21 cellular contexts compared by ENCODE assay signal in genomic region chr12:70536650-70537049, GRCh38.
DNase-seq lines count a peak whose midpoint lies in the region; ATAC-seq, FAIRE-seq and TF ChIP-seq lines count a peak whose summit lies in the region.
"Had no signal": no experiment of that assay in that cellular context is flagged by ENCODE, and none has a peak within 500 bp of the region (broad histone marks: within the 10 kb centered on the region; RNA-seq: fewer than 3 reads in every experiment).

No MANE protein-coding gene starts in this region.

- H2BK120ac ChIP-seq in H9 (ENCODE audit: low read depth, low read length, poor library complexity, severe bottlenecking) = no peak overlapping the region

- no peak for ATAC-seq in lung (ENCODE audit: insufficient read depth, low FRiP score)
- ATAC-seq: HCT116 had no signal

- DNase-seq in H9 = no peak
- DNase-seq in endodermal cell = peak; percentile 60
- no peak for DNase-seq in lung (ENCODE audit: low spot score)
- DNase-seq in suprapubic skin (ENCODE audit: low spot score in 2 of 2) = no peak
- no peak for DNase-seq in EL
- no peak for DNase-seq in GM19239 (ENCODE audit: insufficient read length, low spot score)
- no peak for DNase-seq in GM13976 (ENCODE audit: low spot score)
- DNase-seq: AML-193; CD4-positive, CD25-positive, alpha-beta regulatory T cell; KG1; NCI-H1048; NCI-H146; NCI-H2107; NCI-H345; NCI-H526 treated with DMSO at 0.1 percent for 48 hours; NK-92 treated with Interleukin-12 subunit alpha and Interleukin-12 subunit beta, amount 100 ng/mL, for 24 hours; OCI-M1; RPMI8226 had no signal

- H3K4me1 ChIP-seq in H9 (ENCODE audit: insufficient read depth, low read length) (no peaks in the 10 kb centered on the region), endodermal cell (ENCODE audit: control insufficient read depth, insufficient read depth, low read length) (no peaks in the 10 kb centered on the region), lung (ENCODE audit: control insufficient read depth in 2 of 2, insufficient read depth in 2 of 2, low read length in 2 of 2) (peaks cover 0 to 11% of the 10 kb centered on the region in 2 donors), suprapubic skin (no peaks in the 10 kb centered on the region)

- no peak overlapping the region for H2BK5ac ChIP-seq in H9 (ENCODE audit: insufficient read length, low read length)

- H4K8ac ChIP-seq in H9 (replicated peaks; ENCODE audit: insufficient read length, low read depth, low read length) = no peak overlapping the region

- no peak overlapping the region for H2BK12ac ChIP-seq in H9 (ENCODE audit: insufficient read length, low read depth, low read length)

- in situ Hi-C loops in GM13976 (cut with MboI; ENCODE audit: low sequenced_read_pairs, unreplicated experiment) = no loop called here

- no peak overlapping the region for H2BK20ac ChIP-seq in H9 (ENCODE audit: low read depth, low read length, poor library complexity, severe bottlenecking)

- no peaks in the 10 kb centered on the region for H3K36me3 ChIP-seq in endodermal cell (ENCODE audit: control insufficient read depth, insufficient read depth, low read length)
- no peaks in the 10 kb centered on the region for H3K36me3 ChIP-seq in lung (ENCODE audit: control insufficient read depth in 2 of 2, insufficient read depth in 2 of 2, low read length in 2 of 2)
- H3K36me3 ChIP-seq in suprapubic skin = peaks cover 6% of the 10 kb centered on the region

- TF ChIP-seq CTCF in H9 (conservative IDR thresholded peaks at IDR 0.05) = no peak
- no peak for TF ChIP-seq CTCF in endodermal cell (conservative IDR thresholded peaks at IDR 0.05)
- no peak for TF ChIP-seq CTCF in lung (IDR thresholded peaks at IDR 0.05; ENCODE audit: control extremely low read depth, extremely low read depth)
- no peak for TF ChIP-seq CTCF in suprapubic skin (IDR thresholded peaks at IDR 0.05)
- TF ChIP-seq CTCF in GM13976 (IDR thresholded peaks at IDR 0.05; ENCODE audit: borderline replicate concordance, control extremely low read depth, extremely low read depth, insufficient read depth, missing control alignments) = no peak

- no peak overlapping the region for H3K4ac ChIP-seq in H9 (ENCODE audit: low read depth, low read length)

- H3K9ac ChIP-seq in H9 (ENCODE audit: extremely low read depth, insufficient read length, low read length) (no peak overlapping the region), endodermal cell (ENCODE audit: extremely low read depth, low read length, poor library complexity, severe bottlenecking) (no peak overlapping the region)

- no peak overlapping the region for H4K5ac ChIP-seq in H9 (ENCODE audit: insufficient read length, low read depth, low read length)

- no peak overlapping the region for H3T11ph ChIP-seq in H9 (ENCODE audit: low read length)

- H3K14ac ChIP-seq in H9 (ENCODE audit: insufficient read depth, low read length) = peak overlapping the region; percentile 20; the same call in 1 of the 2 replicates

- peaks cover 6% of the 10 kb centered on the region in 2 experiments for H3K4me1 Mint-ChIP-seq in H9
- peaks cover 12% of the 10 kb centered on the region for H3K4me1 Mint-ChIP-seq in endodermal cell
- H3K4me1 Mint-ChIP-seq: CD4-positive, CD25-positive, alpha-beta regulatory T cell had no signal

- no peak overlapping the region for H2AK5ac ChIP-seq in H9 (ENCODE audit: insufficient read length, low read length)

- FAIRE-seq in GM19239 (lab: Jason Lieb, UNC) = no peak
- FAIRE-seq: G401.6, GM12892 had no signal

- H3K4me2 ChIP-seq in H9 (ENCODE audit: insufficient read depth, insufficient read length, low read length) = no peak overlapping the region

- H3K4me3 ChIP-seq in endodermal cell (ENCODE audit: low read length) = no peak overlapping the region
- no peak overlapping the region for H3K4me3 ChIP-seq in lung
- H3K4me3 ChIP-seq in suprapubic skin = no peak overlapping the region

- no CpG with 5 or more reads among the region's 10 CpGs for WGBS in H9 (ENCODE audit: extremely low coverage, insufficient read length, low lambda C conversion rate)
- WGBS in endodermal cell (ENCODE audit: insufficient coverage in 1 of 2, insufficient read length in 1 of 2), 2 experiments = 84 to 93% methylated on average over 7 to 10 of the region's 10 CpGs
- 86 to 89% methylated on average over 10 of the region's 10 CpGs for WGBS in lung, 2 donors
- WGBS in suprapubic skin = 89% methylated on average over 10 of the region's 10 CpGs

- H3K27ac Mint-ChIP-seq in H9 (peak overlapping the region in 1 of 3 experiments; percentile 20; a peak in 2 of 7 replicates), endodermal cell (no peak overlapping the region)
- H3K27ac Mint-ChIP-seq: CD4-positive, CD25-positive, alpha-beta regulatory T cell had no signal

- H4K91ac ChIP-seq in H9 (ENCODE audit: insufficient read length, low read depth, low read length) = no peak overlapping the region

- H3K9me3 ChIP-seq in H9 (ENCODE audit: control insufficient read depth, low read depth, low read length) (no peaks in the 10 kb centered on the region), endodermal cell (ENCODE audit: control insufficient read depth, low read length) (no peaks in the 10 kb centered on the region), lung (ENCODE audit: control insufficient read depth in 2 of 2, insufficient read depth in 1 of 2, low read length in 1 of 2) (peaks cover 0 to 2% of the 10 kb centered on the region in 2 donors), suprapubic skin (no peaks in the 10 kb centered on the region)

- H3K27me3 Mint-ChIP-seq in H9 (ENCODE audit: low read depth) = no peaks in the 10 kb centered on the region; the same call in 1 of the 2 replicates
- H3K27me3 Mint-ChIP-seq in endodermal cell (ENCODE audit: insufficient read depth) = no peaks in the 10 kb centered on the region
- H3K27me3 Mint-ChIP-seq: CD4-positive, CD25-positive, alpha-beta regulatory T cell had no signal

- H3K18ac ChIP-seq in H9 (ENCODE audit: insufficient read length, low read depth, low read length) = no peak overlapping the region

- H3K36me3 Mint-ChIP-seq in H9 (ENCODE audit: insufficient read depth in 1 of 3, low read depth in 3 of 3) (no peaks in the 10 kb centered on the region), endodermal cell (ENCODE audit: low read depth) (no peaks in the 10 kb centered on the region)
- H3K36me3 Mint-ChIP-seq: CD4-positive, CD25-positive, alpha-beta regulatory T cell had no signal

- no peaks in the 10 kb centered on the region for H4K20me1 ChIP-seq in H9 (ENCODE audit: control insufficient read depth, insufficient read depth, insufficient read length)

- H3K27ac ChIP-seq in H9 (ENCODE audit: insufficient read length, low read depth, low read length) (no peak overlapping the region), endodermal cell (ENCODE audit: low read depth, low read length) (no peak overlapping the region), lung (ENCODE audit: low read depth in 1 of 2, low read length in 1 of 2) (peak overlapping the region; percentile 17 to 40), suprapubic skin (peak overlapping the region; percentile 24)

- no peaks in the 10 kb centered on the region for H3K79me1 ChIP-seq in H9 (ENCODE audit: insufficient read depth, low read depth, low read length, poor library complexity, severe bottlenecking)

- no peak for TF ChIP-seq EP300 in suprapubic skin (IDR thresholded peaks at IDR 0.05)

- TF ChIP-seq POLR2A in suprapubic skin (IDR thresholded peaks at IDR 0.05) = no peak

- no peaks in the 10 kb centered on the region for H3K79me2 ChIP-seq in H9 (ENCODE audit: insufficient read depth, low read length)

- H3K56ac ChIP-seq in H9 (ENCODE audit: insufficient read length, low read depth, low read length) = no peak overlapping the region

- H3K9me3 Mint-ChIP-seq in H9 = no peaks in the 10 kb centered on the region
- H3K9me3 Mint-ChIP-seq in endodermal cell = no peaks in the 10 kb centered on the region

- H3K23ac ChIP-seq in H9 (ENCODE audit: insufficient read length, low read depth, low read length) = no peak overlapping the region

- no peak overlapping the region for H2BK15ac ChIP-seq in H9 (ENCODE audit: low read depth, low read length)

- H2AFZ ChIP-seq in H9 (ENCODE audit: low read length) = no peak overlapping the region

- no peaks in the 10 kb centered on the region for H3K27me3 ChIP-seq in H9 (ENCODE audit: insufficient read depth, low read length)
- no peaks in the 10 kb centered on the region for H3K27me3 ChIP-seq in endodermal cell (ENCODE audit: control insufficient read depth, insufficient read depth, low read length, poor library complexity, severe bottlenecking)
- H3K27me3 ChIP-seq in lung (ENCODE audit: control insufficient read depth, insufficient read depth) = no peaks in the 10 kb centered on the region
- H3K27me3 ChIP-seq in suprapubic skin = no peaks in the 10 kb centered on the region

- H3K23me2 ChIP-seq in H9 (ENCODE audit: insufficient read length, low read depth, low read length, poor library complexity, severe bottlenecking) = no peaks in the 10 kb centered on the region

- H3K4me3 Mint-ChIP-seq in H9 (no peak overlapping the region), endodermal cell (no peak overlapping the region)
- H3K4me3 Mint-ChIP-seq: CD4-positive, CD25-positive, alpha-beta regulatory T cell had no signal

Comparison
In these comparisons a context has a peak if more than half of its experiments do, and no peak if none do; other contexts are left out.
1. H3K27ac ChIP-seq: peak in lung (2 of 2) and suprapubic skin (single experiment); none in H9 (single experiment) and endodermal cell (single experiment).